Comparison of ENCODE assay signal across 10 cellular contexts in genomic region chrX:24023538-24023937, GRCh38. TPM values are rescaled to one million over a fixed set of nuclear protein-coding genes. Genes with fewer than 3 reads are reported as not detected.
DNase-seq lines count a peak whose midpoint lies in the region; ATAC-seq and TF ChIP-seq lines count a peak whose summit lies in the region.
"Had no signal": no experiment of that assay in that cellular context is flagged by ENCODE, and none has a peak within 500 bp of the region (broad histone marks: within the 10 kb centered on the region; RNA-seq: fewer than 3 reads in every experiment).

No MANE protein-coding gene starts in this region.

- H3K4me1 Mint-ChIP-seq in activated T-cell treated with anti-CD3 and anti-CD28 coated beads, Interleukin-2, amount 50 U/mL, for 4 hours (ENCODE audit: low read depth) = peaks cover 37% of the 10 kb centered on the region

- H3K36me3 Mint-ChIP-seq in activated T-cell treated with anti-CD3 and anti-CD28 coated beads, Interleukin-2, amount 50 U/mL, for 4 hours (ENCODE audit: insufficient read depth) = peaks cover 6% of the 10 kb centered on the region
- H3K36me3 Mint-ChIP-seq in activated naive CD4-positive, alpha-beta T cell treated with anti-CD3 and anti-CD28 coated beads, Interleukin-2, amount 50 U/mL, for 72 hours = peaks cover 0 to 17% of the 10 kb centered on the region in 2 donors

- intact Hi-C loops in testis (cut with DNase I; ENCODE audit: low total_unique reads) = no loop called here

- H3K9me3 ChIP-seq in iPS-20b (ENCODE audit: insufficient read depth, low read depth, low read length) = no peaks in the 10 kb centered on the region
- no peaks in the 10 kb centered on the region for H3K9me3 ChIP-seq in testis

- H3K27ac ChIP-seq in iPS-20b (ENCODE audit: low read length) (no peak overlapping the region), testis (peak overlapping the region in 1 of 2 donors; percentile 7)

- peaks cover 32% of the 10 kb centered on the region; the same call in 1 of the 2 replicates for H3K27me3 ChIP-seq in iPS-20b (ENCODE audit: insufficient read depth, low read length)
- H3K27me3 ChIP-seq in testis = no peaks in the 10 kb centered on the region

- no peak for TF ChIP-seq POLR2A in testis (IDR thresholded peaks at IDR 0.05)

- no peaks in the 10 kb centered on the region for H3K9me3 Mint-ChIP-seq in activated T-cell treated with anti-CD3 and anti-CD28 coated beads, Interleukin-2, amount 50 U/mL, for 4 hours
- H3K9me3 Mint-ChIP-seq in activated naive CD4-positive, alpha-beta T cell treated with anti-CD3 and anti-CD28 coated beads, Interleukin-2, amount 50 U/mL, for 72 hours = no peaks in the 10 kb centered on the region

- no peaks in the 10 kb centered on the region for H3K27me3 Mint-ChIP-seq in activated T-cell treated with anti-CD3 and anti-CD28 coated beads, Interleukin-2, amount 50 U/mL, for 4 hours (ENCODE audit: low read depth)

- ATAC-seq in activated T-cell treated with anti-CD3 and anti-CD28 coated beads, Interleukin-2, amount 50 U/mL, for 4 hours = no peak
- no peak for ATAC-seq in activated naive CD4-positive, alpha-beta T cell treated with anti-CD3 and anti-CD28 coated beads, Interleukin-2, amount 50 U/mL, for 72 hours

- no peak overlapping the region for H3K9ac ChIP-seq in iPS-20b (ENCODE audit: low read depth, low read length)

- H3K4me1 ChIP-seq in iPS-20b (ENCODE audit: insufficient read depth, low read length) (no peaks in the 10 kb centered on the region), testis (no peaks in the 10 kb centered on the region)

- 7 to 22% methylated on average over 1 of the region's 1 CpG for WGBS in testis, 2 donors

- no peak for DNase-seq in activated T-cell treated with anti-CD3 and anti-CD28 coated beads, Interleukin-2, amount 50 U/mL, for 4 hours
- no peak for DNase-seq in activated T-cell treated with anti-CD3 and anti-CD28 coated beads, Interleukin-2, amount 50 U/mL, for 1 hour
- DNase-seq in activated naive CD4-positive, alpha-beta T cell treated with anti-CD3 and anti-CD28 coated beads, Interleukin-2, amount 50 U/mL, for 72 hours (ENCODE audit: low spot score in 2 of 2) = no peak
- DNase-seq in testis (no peak), NCI-H1694 treated with DMSO at 0.1 percent for 48 hours (lab: John Stamatoyannopoulos, UW) (no peak), GM19238 (ENCODE audit: insufficient read length, low spot score) (no peak), HPDE6-E6E7 (ENCODE audit: extremely low spot score) (no peak)
- DNase-seq: cerebellar nuclear complex; stimulated activated CD4-positive, alpha-beta T cell treated with anti-CD3 and anti-CD28 coated beads, Interleukin-4, amount 100 ng/mL, for 1 hour had no signal

- no peak for TF ChIP-seq CTCF in testis (IDR thresholded peaks at IDR 0.05)

- H3K27ac Mint-ChIP-seq in activated naive CD4-positive, alpha-beta T cell treated with anti-CD3 and anti-CD28 coated beads, Interleukin-2, amount 50 U/mL, for 72 hours = peak overlapping the region; percentile 84 to 91

- H3K4me3 ChIP-seq in iPS-20b (ENCODE audit: low read length) = peak overlapping the region; percentile 83
- peak overlapping the region; percentile 67 to 85 for H3K4me3 ChIP-seq in testis

- peak overlapping the region; percentile 87 for H3K4me3 Mint-ChIP-seq in activated T-cell treated with anti-CD3 and anti-CD28 coated beads, Interleukin-2, amount 50 U/mL, for 4 hours

- H3K36me3 ChIP-seq in iPS-20b (ENCODE audit: insufficient read depth, low read depth, low read length) (no peaks in the 10 kb centered on the region), testis (ENCODE audit: low read depth, missing control alignments) (no peaks in the 10 kb centered on the region)

RNA-seq across cellular contexts. Expression of gene KLHL15, which starts 3.4 kb away (rescaled TPM):
- 10 to 100 TPM; 10.4 to 11.8 (median 10.9) TPM for total RNA-seq in activated T-cell treated with anti-CD3 and anti-CD28 coated beads, Interleukin-2, amount 50 U/mL, for 4 hours
- 10 to 100 TPM; 11.8 to 31.6 TPM for total RNA-seq in activated naive CD4-positive, alpha-beta T cell treated with anti-CD3 and anti-CD28 coated beads, Interleukin-2, amount 50 U/mL, for 72 hours
- total RNA-seq in testis = 10 to 100 TPM; 82.4 to 83.4 TPM
- polyA plus RNA-seq in testis (ENCODE audit: insufficient read depth, low read depth, low replicate concordance) = 31.5 TPM

RNA-seq across cellular contexts. Expression of gene EIF2S3, which starts 31.2 kb away (rescaled TPM):
- total RNA-seq in activated T-cell treated with anti-CD3 and anti-CD28 coated beads, Interleukin-2, amount 50 U/mL, for 4 hours = 100 to 1,000 TPM; 257 to 313 (median 258) TPM
- total RNA-seq in activated naive CD4-positive, alpha-beta T cell treated with anti-CD3 and anti-CD28 coated beads, Interleukin-2, amount 50 U/mL, for 72 hours = 100 to 1,000 TPM; 232 to 306 TPM
- 10 to 100 TPM; 65.4 to 66.5 TPM for total RNA-seq in testis
- polyA plus RNA-seq in testis (ENCODE audit: insufficient read depth, low read depth, low replicate concordance) = 44.0 TPM
